Comparison of ENCODE assay signal across 15 cellular contexts in the genomic region with DNA sequence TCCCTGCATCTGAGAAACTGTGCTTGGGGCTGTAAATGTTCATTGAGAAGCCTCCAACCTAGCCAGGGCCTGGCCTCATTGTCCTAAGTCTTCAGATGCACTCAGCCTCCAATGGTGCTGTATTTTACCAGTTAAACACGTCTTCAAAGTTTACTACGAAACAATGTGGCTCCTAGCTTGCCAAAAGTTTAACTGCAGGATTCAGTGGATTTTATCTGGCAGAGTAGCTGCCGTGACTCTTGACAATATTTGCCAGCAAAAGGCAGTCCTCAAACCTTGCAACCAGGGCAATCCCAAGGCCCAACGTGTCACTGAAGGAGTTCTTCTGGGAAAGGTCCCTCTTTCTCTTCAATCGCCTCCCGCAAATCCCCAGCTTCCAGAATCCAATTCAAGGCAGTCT. TPM values are rescaled to one million over a fixed set of nuclear protein-coding genes. Genes with fewer than 3 reads are reported as not detected.
DNase-seq lines count a peak whose midpoint lies in the region; ATAC-seq and TF ChIP-seq lines count a peak whose summit lies in the region.
"Had no signal": no experiment of that assay in that cellular context is flagged by ENCODE, and none has a peak within 500 bp of the region (broad histone marks: within the 10 kb centered on the region; RNA-seq: fewer than 3 reads in every experiment).

No MANE protein-coding gene starts in this region.

- TF ChIP-seq CTCF in coronary artery (IDR thresholded peaks at IDR 0.05) (no peak), stomach (IDR thresholded peaks at IDR 0.05) (no peak)

- 40 to 62% (median 48%) methylated on average over 6 of the region's 6 CpGs for WGBS in stomach, 5 donors

- TF ChIP-seq POLR2A in stomach (IDR thresholded peaks at IDR 0.05), result no peak

- H3K9ac ChIP-seq in HUES48 (ENCODE audit: low read depth, low read length), result no peak overlapping the region

- H3K9me3 ChIP-seq in HUES48 (ENCODE audit: control insufficient read depth, insufficient read depth, low read length) (no peaks in the 10 kb centered on the region), mononuclear cell (ENCODE audit: low read depth, low read length) (no peaks in the 10 kb centered on the region), stomach (no peaks in the 10 kb centered on the region)

- H3K9me3 Mint-ChIP-seq in stimulated activated naive B cell treated with anti-CD40 and anti-IgM and Interleukin-4, amounts not matched to agents 10 μg/mL and 1 μg/mL and 100 μg/mL, for 72 hours, result no peaks in the 10 kb centered on the region
- H3K9me3 Mint-ChIP-seq: activated naive CD8-positive, alpha-beta T cell treated with anti-CD3 and anti-CD28 coated beads, Interleukin-2, amount 10 ng/mL, durations not matched to agents 7 days and 5 days had no signal

- H3K27me3 ChIP-seq in HUES48 (ENCODE audit: control insufficient read depth, insufficient read depth, low read length), result peaks cover 30% of the 10 kb centered on the region
- H3K27me3 ChIP-seq in mononuclear cell (ENCODE audit: insufficient read depth, low read length), result peaks cover 38% of the 10 kb centered on the region
- peaks cover 0 to 24% (median 0%) of the 10 kb centered on the region in 3 donors for H3K27me3 ChIP-seq in stomach

- no peak for ATAC-seq in stimulated activated naive B cell treated with anti-CD40 and anti-IgM and Interleukin-4, amounts not matched to agents 10 μg/mL and 1 μg/mL and 100 μg/mL, for 72 hours (replicated peaks)
- ATAC-seq in GM18502 (IDR thresholded peaks at IDR 0.05; ENCODE audit: poor library complexity, unreplicated experiment), result no peak
- ATAC-seq: activated CD8-positive, alpha-beta T cell treated with anti-CD3 and anti-CD28 coated beads, Interleukin-2, amount 10 ng/mL, durations not matched to agents 7 days and 5 days had no signal

- H3K4me3 ChIP-seq in HUES48 (ENCODE audit: low read depth, low read length), result peak overlapping the region; percentile 78; the same call in 1 of the 2 replicates
- peak overlapping the region; percentile 95 for H3K4me3 ChIP-seq in coronary artery
- H3K4me3 ChIP-seq in mononuclear cell (ENCODE audit: low read length), result peak overlapping the region; percentile 45
- peak overlapping the region; percentile 67 to 77 (median 72) for H3K4me3 ChIP-seq in stomach

- H3K4me1 Mint-ChIP-seq in stimulated activated naive B cell treated with anti-CD40 and anti-IgM and Interleukin-4, amounts not matched to agents 10 μg/mL and 1 μg/mL and 100 μg/mL, for 72 hours, result no peaks in the 10 kb centered on the region
- H3K4me1 Mint-ChIP-seq: activated naive CD8-positive, alpha-beta T cell treated with anti-CD3 and anti-CD28 coated beads, Interleukin-2, amount 10 ng/mL, durations not matched to agents 7 days and 5 days had no signal

- H3K36me3 ChIP-seq in HUES48 (ENCODE audit: control insufficient read depth, insufficient read depth, low read length), result no peaks in the 10 kb centered on the region
- H3K36me3 ChIP-seq in stomach, result no peaks in the 10 kb centered on the region

- H3K4me3 Mint-ChIP-seq in stimulated activated naive B cell treated with anti-CD40 and anti-IgM and Interleukin-4, amounts not matched to agents 10 μg/mL and 1 μg/mL and 100 μg/mL, for 72 hours, result no peak overlapping the region
- H3K4me3 Mint-ChIP-seq: activated CD8-positive, alpha-beta T cell treated with anti-CD3 and anti-CD28 coated beads, Interleukin-2, amount 10 ng/mL, durations not matched to agents 7 days and 5 days; activated naive CD8-positive, alpha-beta T cell treated with anti-CD3 and anti-CD28 coated beads, Interleukin-2, amount 10 ng/mL, durations not matched to agents 7 days and 5 days had no signal

- peaks cover 9% of the 10 kb centered on the region; the same call in 1 of the 2 replicates for H3K4me1 ChIP-seq in HUES48 (ENCODE audit: control insufficient read depth, insufficient read depth, low read length)
- H3K4me1 ChIP-seq in mononuclear cell (ENCODE audit: insufficient read depth, low read length), result peaks cover 4% of the 10 kb centered on the region
- peaks cover 9 to 55% (median 19%) of the 10 kb centered on the region in 4 donors for H3K4me1 ChIP-seq in stomach

- DNase-seq in coronary artery (ENCODE audit: low spot score) (no peak), stomach (no peak), SW480 (ENCODE audit: low spot score) (no peak)
- no peak for DNase-seq in stimulated activated naive CD4-positive, alpha-beta T cell (lab: John Stamatoyannopoulos, UW)
- DNase-seq in stimulated activated naive B cell treated with anti-CD40 and anti-IgM and Interleukin-4, amounts not matched to agents 10 μg/mL and 1 μg/mL and 100 μg/mL, for 72 hours, result no peak
- DNase-seq: activated CD8-positive, alpha-beta T cell treated with anti-CD3 and anti-CD28 coated beads, Interleukin-2, amount 10 ng/mL, durations not matched to agents 7 days and 5 days; activated naive CD8-positive, alpha-beta T cell treated with anti-CD3 and anti-CD28 coated beads, Interleukin-2, amount 10 ng/mL, durations not matched to agents 7 days and 5 days; Calu3; islet precursor cell; NCI-H1092 treated with DMSO at 0.1 percent for 48 hours had no signal

- H3K27ac ChIP-seq in HUES48 (ENCODE audit: low read depth, low read length) (no peak overlapping the region), coronary artery (peak overlapping the region; percentile 61 to 70), stomach (peak overlapping the region in 4 of 5 donors; percentile 76 to 86 (median 81))
- H3K27ac ChIP-seq: HL-60 had no signal

- no peak for TF ChIP-seq EP300 in stomach (IDR thresholded peaks at IDR 0.05)

- H3K27me3 Mint-ChIP-seq in stimulated activated naive B cell treated with anti-CD40 and anti-IgM and Interleukin-4, amounts not matched to agents 10 μg/mL and 1 μg/mL and 100 μg/mL, for 72 hours, result peaks cover 17 to 32% of the 10 kb centered on the region in 2 donors

- no peaks in the 10 kb centered on the region for H3K36me3 Mint-ChIP-seq in stimulated activated naive B cell treated with anti-CD40 and anti-IgM and Interleukin-4, amounts not matched to agents 10 μg/mL and 1 μg/mL and 100 μg/mL, for 72 hours
- H3K36me3 Mint-ChIP-seq: activated naive CD8-positive, alpha-beta T cell treated with anti-CD3 and anti-CD28 coated beads, Interleukin-2, amount 10 ng/mL, durations not matched to agents 7 days and 5 days had no signal

- intact Hi-C loops in stomach (cut with DNase I; ENCODE audit: low total_unique reads), result no loop called here

- H3K27ac Mint-ChIP-seq in stimulated activated naive B cell treated with anti-CD40 and anti-IgM and Interleukin-4, amounts not matched to agents 10 μg/mL and 1 μg/mL and 100 μg/mL, for 72 hours, result no peak overlapping the region
- H3K27ac Mint-ChIP-seq: activated CD8-positive, alpha-beta T cell treated with anti-CD3 and anti-CD28 coated beads, Interleukin-2, amount 10 ng/mL, durations not matched to agents 7 days and 5 days; activated naive CD8-positive, alpha-beta T cell treated with anti-CD3 and anti-CD28 coated beads, Interleukin-2, amount 10 ng/mL, durations not matched to agents 7 days and 5 days had no signal

RNA-seq across cellular contexts. Expression of a gene that starts 1.1 kb away (rescaled TPM):
- total RNA-seq in mononuclear cell (8.4 TPM), stomach (10 to 100 TPM; 11.2 to 51.2 (median 32.7) TPM)
- 10 to 100 TPM; 10.2 to 41.1 (median 38.0) TPM for polyA plus RNA-seq in stomach
- total RNA-seq: activated CD8-positive, alpha-beta T cell treated with anti-CD3 and anti-CD28 coated beads, Interleukin-2, amount 10 ng/mL, durations not matched to agents 7 days and 5 days; T-helper 1 cell treated with Interleukin-12 subunit alpha and Interleukin-12 subunit beta and Interleukin-4 antibody, amounts not matched to agents 30 ng/mL and 1 ng/mL, for 36 hours had no signal

Comparison
In these comparisons a context has a peak if more than half of its experiments do, and no peak if none do; other contexts are left out.
1. H3K4me3 ChIP-seq: peak in every context shown above with its lines; median percentile 95 in coronary artery; 78 in HUES48; 72 in stomach; 45 in mononuclear cell.